ENCODE assay signal across 15 cellular contexts in genomic region chrX:103362504-103362903, GRCh38. TPM values are rescaled to one million over a fixed set of nuclear protein-coding genes. Genes with fewer than 3 reads are reported as not detected.
DNase-seq lines count a peak whose midpoint lies in the region; ATAC-seq, FAIRE-seq and TF ChIP-seq lines count a peak whose summit lies in the region.
"Had no signal": no experiment of that assay in that cellular context is flagged by ENCODE, and none has a peak within 500 bp of the region (broad histone marks: within the 10 kb centered on the region; RNA-seq: fewer than 3 reads in every experiment).

No MANE protein-coding gene starts in this region.

- DNase-seq in MCF 10A (ENCODE audit: unreplicated experiment) (no peak), breast epithelium (ENCODE audit: low spot score in 2 of 2) (no peak), astrocyte (ENCODE audit: low read depth) (peak; percentile 43), iPS-NIHi11 (ENCODE audit: low spot score) (peak; percentile 45), urothelium cell line (ENCODE audit: low spot score) (peak; percentile 14), superior temporal gyrus (ENCODE audit: extremely low spot score) (no peak), NOMO-1 treated with dmso at 0.1 percent for 144 hours (lab: John Stamatoyannopoulos, UW; ENCODE audit: unreplicated experiment) (no peak)
- DNase-seq: anterior cingulate cortex; effector memory CD8-positive, alpha-beta T cell; heart right ventricle; stimulated activated CD4-positive, alpha-beta T cell treated with anti-CD3 and anti-CD28 coated beads, Interleukin-15, amount 100 ng/mL, for 24 hours had no signal

- CTCF ChIA-PET in MCF 10A (lab: Yijun Ruan, JAX), result no interaction called here

- no peak overlapping the region for H3K4me3 Mint-ChIP-seq in MCF 10A (ENCODE audit: unreplicated experiment)
- no peak overlapping the region for H3K4me3 Mint-ChIP-seq in astrocyte (ENCODE audit: unreplicated experiment)
- H3K4me3 Mint-ChIP-seq: effector memory CD8-positive, alpha-beta T cell had no signal

- H3K27me3 Mint-ChIP-seq in MCF 10A (ENCODE audit: insufficient read depth, unreplicated experiment), result peaks cover 58% of the 10 kb centered on the region
- H3K27me3 Mint-ChIP-seq in astrocyte (ENCODE audit: low read depth, unreplicated experiment), result no peaks in the 10 kb centered on the region

- peaks cover 17% of the 10 kb centered on the region for H3K4me1 Mint-ChIP-seq in MCF 10A (ENCODE audit: insufficient read depth, unreplicated experiment)
- H3K4me1 Mint-ChIP-seq in astrocyte (ENCODE audit: low read depth, unreplicated experiment), result peaks cover 17% of the 10 kb centered on the region

- H3K27me3 ChIP-seq in breast epithelium, result peaks cover 0 to 35% of the 10 kb centered on the region in 2 donors
- no peaks in the 10 kb centered on the region for H3K27me3 ChIP-seq in astrocyte (ENCODE audit: insufficient read depth, low read length)

- H4K20me1 ChIP-seq in astrocyte (ENCODE audit: insufficient read depth, low read length), result peaks cover 4% of the 10 kb centered on the region

- H3K27ac Mint-ChIP-seq in MCF 10A (ENCODE audit: low read depth, unreplicated experiment) (peak overlapping the region; percentile 9), astrocyte (ENCODE audit: unreplicated experiment) (peak overlapping the region; percentile 69)
- H3K27ac Mint-ChIP-seq: activated T-helper 2 cell treated with anti-CD3 and anti-CD28 coated beads, Interferon-gamma antibody, Interleukin-2, Interleukin-4, amounts not matched to agents 10 μg/mL and 5 μg/mL and 100 μg/mL, durations not matched to agents 14 hours and 24 hours and 36 hours; effector memory CD8-positive, alpha-beta T cell had no signal

- H3K36me3 Mint-ChIP-seq in MCF 10A (ENCODE audit: insufficient read depth, unreplicated experiment) (peaks cover 28% of the 10 kb centered on the region), astrocyte (ENCODE audit: low read depth, unreplicated experiment) (peaks cover 2% of the 10 kb centered on the region)

- BruUV-seq in MCF 10A (replicated peaks; lab: Mats Ljungman, UMichigan), result no TSS peak

- H3K4me3 ChIP-seq in breast epithelium, result no peak overlapping the region
- no peak overlapping the region for H3K4me3 ChIP-seq in astrocyte (ENCODE audit: insufficient read depth, low read depth, low read length)
- H3K4me3 ChIP-seq: heart right ventricle had no signal

- no peak overlapping the region for H3K4me2 ChIP-seq in astrocyte (ENCODE audit: low read length)

- TF ChIP-seq CTCF in MCF 10A (IDR thresholded peaks at IDR 0.05; ENCODE audit: unreplicated experiment), result no peak
- no peak for TF ChIP-seq CTCF in breast epithelium (IDR thresholded peaks at IDR 0.05)
- no peak for TF ChIP-seq CTCF in astrocyte (IDR thresholded peaks at IDR 0.05; ENCODE audit: insufficient read depth, low read depth, low read length)

- H3K79me2 ChIP-seq in astrocyte (ENCODE audit: insufficient read depth, low read length), result peaks cover 6% of the 10 kb centered on the region

- FAIRE-seq in astrocyte (lab: Jason Lieb, UNC) (no peak), urothelium cell line (lab: Jason Lieb, UNC) (no peak)

- H3K36me3 ChIP-seq in breast epithelium, result no peaks in the 10 kb centered on the region
- no peaks in the 10 kb centered on the region for H3K36me3 ChIP-seq in astrocyte (ENCODE audit: insufficient read depth, low read length)

- H3K9me3 Mint-ChIP-seq in MCF 10A (ENCODE audit: unreplicated experiment) (no peaks in the 10 kb centered on the region), astrocyte (ENCODE audit: unreplicated experiment) (no peaks in the 10 kb centered on the region)
- H3K9me3 Mint-ChIP-seq: activated T-helper 2 cell treated with anti-CD3 and anti-CD28 coated beads, Interferon-gamma antibody, Interleukin-2, Interleukin-4, amounts not matched to agents 10 μg/mL and 5 μg/mL and 100 μg/mL, durations not matched to agents 14 hours and 24 hours and 36 hours; effector memory CD8-positive, alpha-beta T cell had no signal

- no peak overlapping the region for H3K9ac ChIP-seq in astrocyte (ENCODE audit: low read length)

- intact Hi-C loops in MCF 10A (cut with micrococcal nuclease), result no loop called here
- intact Hi-C loops in breast epithelium (cut with DNase I; ENCODE audit: low total_unique reads), result no loop called here

- POLR2A ChIA-PET in MCF 10A (lab: Yijun Ruan, JAX), result interaction anchor here (0.6 to 1.4 kb wide), 7 partner anchors 9 to 109 kb away, joined by 3 to 10 read pairs (median 3); partner anchors contain the start of gene BEX3

- no peak for TF ChIP-seq POLR2A in breast epithelium (IDR thresholded peaks at IDR 0.05)

- H3K9me3 ChIP-seq in breast epithelium, result no peaks in the 10 kb centered on the region
- H3K9me3 ChIP-seq in astrocyte (ENCODE audit: insufficient read depth, low read depth, low read length), result no peaks in the 10 kb centered on the region
- H3K9me3 ChIP-seq: heart right ventricle had no signal

- ATAC-seq in HG03460 (IDR thresholded peaks at IDR 0.05; ENCODE audit: unreplicated experiment), result no peak
- ATAC-seq: effector memory CD8-positive, alpha-beta T cell; heart right ventricle had no signal

- no peak overlapping the region for H2AFZ ChIP-seq in astrocyte (ENCODE audit: low read depth, low read length)

- H3K27ac ChIP-seq in breast epithelium (no peak overlapping the region), astrocyte (ENCODE audit: low read depth, low read length) (no peak overlapping the region)
- H3K27ac ChIP-seq: 22Rv1, heart right ventricle had no signal

- H3K4me1 ChIP-seq in breast epithelium, result no peaks in the 10 kb centered on the region
- peaks cover 6% of the 10 kb centered on the region for H3K4me1 ChIP-seq in astrocyte (ENCODE audit: insufficient read depth, low read length)

RNA-seq across cellular contexts. Expression of gene TCEAL9, which starts 6.2 kb away (rescaled TPM):
- total RNA-seq in MCF 10A (2022) (40.3 and 63.9 TPM in 2 replicates), breast epithelium (10 to 100 TPM; 47.4 to 94.5 (median 92.8) TPM), astrocyte (69.0 and 70.5 TPM in 2 replicates)

RNA-seq across cellular contexts. Expression of gene BEX3, which starts 13.8 kb away (rescaled TPM):
- total RNA-seq in MCF 10A (2022), result 166 and 173 TPM in 2 replicates
- 100 to 1,000 TPM in 2 of 3 donors, 10 to 100 TPM in 1; 95.4 to 133 (median 121) TPM for total RNA-seq in breast epithelium
- total RNA-seq in astrocyte, result 221 and 241 TPM in 2 replicates

RNA-seq across cellular contexts. Expression of gene TCEAL7, which starts 32.5 kb away (rescaled TPM):
- total RNA-seq in MCF 10A (2022) (not detected in 2 replicates), breast epithelium (10 to 100 TPM in 2 of 3 donors, 1 to 10 TPM in 1; 2.9 to 11.1 (median 10.8) TPM), astrocyte (7.6 and 9.4 TPM in 2 replicates)
- total RNA-seq: activated T-helper 2 cell treated with anti-CD3 and anti-CD28 coated beads, Interferon-gamma antibody, Interleukin-2, Interleukin-4, amounts not matched to agents 10 μg/mL and 5 μg/mL and 100 μg/mL, durations not matched to agents 14 hours and 24 hours and 36 hours had no signal

RNA-seq across cellular contexts. Expression of gene BEX2, which starts 51.7 kb away (rescaled TPM):
- total RNA-seq in MCF 10A (2022) (not detected in 2 replicates), breast epithelium (10 to 100 TPM in 2 of 3 donors, 1 to 10 TPM in 1; 1.4 to 29.4 (median 12.5) TPM), astrocyte (10.0 and 12.6 TPM in 2 replicates)
- total RNA-seq: mesenteric fat pad had no signal

Comparison
In these comparisons a context has a peak if more than half of its experiments do, and no peak if none do; other contexts are left out.
1. DNase-seq: peak in astrocyte (single experiment), iPS-NIHi11 (single experiment) and urothelium cell line (single experiment); none in MCF 10A (single experiment), breast epithelium (0 of 2), superior temporal gyrus (single experiment) and NOMO-1 treated with dmso at 0.1 percent for 144 hours (single experiment).